ENCODE assay signal across 10 cellular contexts in the genomic region with DNA sequence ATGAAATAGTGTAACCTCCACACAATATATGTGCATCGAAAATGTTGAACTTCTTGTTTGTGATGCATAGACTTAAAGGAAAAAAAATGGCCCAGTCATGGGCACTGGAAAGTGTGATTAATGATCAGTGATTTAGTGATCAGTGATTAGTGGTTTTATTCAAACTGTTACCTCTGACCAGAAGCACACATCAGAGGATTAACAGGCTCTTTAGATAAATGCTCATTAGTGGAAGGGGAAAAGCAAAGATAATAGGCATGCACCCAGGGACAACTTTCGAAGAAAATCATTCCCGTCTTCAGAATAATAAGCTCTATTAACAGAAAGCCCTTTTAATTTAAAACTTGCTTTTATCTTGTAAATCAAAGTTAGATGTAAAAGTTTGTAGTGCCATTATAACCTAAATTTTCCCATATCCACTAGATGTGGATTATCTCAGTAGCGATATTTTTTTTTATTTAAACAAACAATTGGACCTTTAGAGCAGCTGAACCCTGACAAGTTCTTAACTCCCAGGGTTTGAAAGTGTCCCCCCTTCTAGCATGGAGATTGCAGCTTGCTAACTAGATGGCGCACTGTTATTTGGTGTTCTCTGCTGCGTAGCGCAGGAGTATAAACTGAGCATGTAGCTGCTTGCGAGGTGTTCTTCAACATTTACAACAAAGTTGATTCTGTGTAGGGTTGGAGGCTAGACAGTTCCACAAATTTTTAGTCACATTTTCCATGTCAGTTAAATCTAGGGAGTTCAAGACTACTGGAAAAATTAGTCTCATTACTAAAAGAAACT. TPM values are rescaled to one million over a fixed set of nuclear protein-coding genes. Genes with fewer than 3 reads are reported as not detected.
DNase-seq lines count a peak whose midpoint lies in the region; ATAC-seq and TF ChIP-seq lines count a peak whose summit lies in the region.
"Had no signal": no experiment of that assay in that cellular context is flagged by ENCODE, and none has a peak within 500 bp of the region (broad histone marks: within the 10 kb centered on the region; RNA-seq: fewer than 3 reads in every experiment).

A gene with protein sequence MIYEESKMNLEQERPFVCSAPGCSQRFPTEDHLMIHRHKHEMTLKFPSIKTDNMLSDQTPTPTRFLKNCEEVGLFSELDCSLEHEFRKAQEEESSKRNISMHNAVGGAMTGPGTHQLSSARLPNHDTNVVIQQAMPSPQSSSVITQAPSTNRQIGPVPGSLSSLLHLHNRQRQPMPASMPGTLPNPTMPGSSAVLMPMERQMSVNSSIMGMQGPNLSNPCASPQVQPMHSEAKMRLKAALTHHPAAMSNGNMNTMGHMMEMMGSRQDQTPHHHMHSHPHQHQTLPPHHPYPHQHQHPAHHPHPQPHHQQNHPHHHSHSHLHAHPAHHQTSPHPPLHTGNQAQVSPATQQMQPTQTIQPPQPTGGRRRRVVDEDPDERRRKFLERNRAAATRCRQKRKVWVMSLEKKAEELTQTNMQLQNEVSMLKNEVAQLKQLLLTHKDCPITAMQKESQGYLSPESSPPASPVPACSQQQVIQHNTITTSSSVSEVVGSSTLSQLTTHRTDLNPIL (plus strand): TSS at position 643 of the 787 bp plus-strand sequence. CDS start 397 bp downstream, outside the sequence.

- no peak for DNase-seq in Peyer's patch
- DNase-seq in glomerular visceral epithelial cell (ENCODE audit: extremely low spot score): peak; percentile 51
- DNase-seq in gastrocnemius medialis: peak in 1 of 2 donors; percentile 44
- no peak for DNase-seq in AML-193 (lab: John Stamatoyannopoulos, UW)
- DNase-seq in activated CD4-positive, alpha-beta T cell treated with anti-CD3 and anti-CD28 coated beads, Interleukin-2, amount 10 ng/mL, durations not matched to agents 7 days and 5 days: no peak
- DNase-seq in NCI-H2081 treated with DMSO at 0.1 percent for 48 hours (lab: John Stamatoyannopoulos, UW): no peak
- DNase-seq in foreskin melanocyte: no peak
- DNase-seq: T-helper 17 cell, transverse colon had no signal

- no peaks in the 10 kb centered on the region for H3K27me3 ChIP-seq in Peyer's patch
- no peaks in the 10 kb centered on the region for H3K27me3 ChIP-seq in gastrocnemius medialis

- CTCF ChIA-PET in activated CD4-positive, alpha-beta T cell treated with anti-CD3 and anti-CD28 coated beads, Interleukin-2, amount 10 ng/mL, durations not matched to agents 7 days and 5 days (lab: Charles Lee): no interaction called here

- H3K4me3 ChIP-seq in Peyer's patch (no peak within 1 kb of the TSS), gastrocnemius medialis (peak within 1 kb of the TSS; percentile 61 to 92 (median 72))

- H3K27ac Mint-ChIP-seq in activated CD4-positive, alpha-beta T cell treated with anti-CD3 and anti-CD28 coated beads, Interleukin-2, amount 10 ng/mL, durations not matched to agents 7 days and 5 days: no peak within 1 kb of the TSS
- H3K27ac Mint-ChIP-seq: T-helper 17 cell had no signal

- no peak for ATAC-seq in gastrocnemius medialis
- ATAC-seq: T-helper 17 cell had no signal

- in situ Hi-C loops in gastrocnemius medialis (cut with MboI; ENCODE audit: low sequenced_read_pairs in 4 of 4): loop anchor here in 1 of 4 donors (25.0 kb wide), 1 partner anchor 1225 kb away; the partner anchor contains the start of gene HOXA11

- H3K27me3 Mint-ChIP-seq in activated CD4-positive, alpha-beta T cell treated with anti-CD3 and anti-CD28 coated beads, Interleukin-2, amount 10 ng/mL, durations not matched to agents 7 days and 5 days: peaks cover 76% of the 10 kb centered on the region

- peak; percentile 11 for TF ChIP-seq CTCF in GM12873 (IDR thresholded peaks at IDR 0.05; ENCODE audit: insufficient read depth, low read depth, low read length, missing control alignments)
- TF ChIP-seq CTCF in Peyer's patch (IDR thresholded peaks at IDR 0.05): no peak
- peak in 2 of 5 experiments; percentile 26 to 42 for TF ChIP-seq CTCF in gastrocnemius medialis (IDR thresholded peaks at IDR 0.05 in 4 of 5, conservative IDR thresholded peaks at IDR 0.05 in 1 of 5)

- POLR2A ChIA-PET in activated CD4-positive, alpha-beta T cell treated with anti-CD3 and anti-CD28 coated beads, Interleukin-2, amount 10 ng/mL, durations not matched to agents 7 days and 5 days (lab: Charles Lee): no interaction called here

- TF ChIP-seq POLR2A in Peyer's patch (IDR thresholded peaks at IDR 0.05) (no peak), gastrocnemius medialis (IDR thresholded peaks at IDR 0.05) (no peak)

- intact Hi-C loops in gastrocnemius medialis (cut with DNase I; ENCODE audit: low total_unique reads): loop anchor here (5.0 to 10.0 kb wide), 3 partner anchors 113 to 1225 kb away; partner anchors contain the start of genes HIBADH and HOXA11

- H3K36me3 ChIP-seq in Peyer's patch (no peaks in the 10 kb centered on the region), gastrocnemius medialis (no peaks in the 10 kb centered on the region)
- H3K36me3 ChIP-seq: transverse colon had no signal

- H3K9me3 ChIP-seq in Peyer's patch (no peaks in the 10 kb centered on the region), gastrocnemius medialis (no peaks in the 10 kb centered on the region)
- H3K9me3 ChIP-seq: transverse colon had no signal

- no peaks in the 10 kb centered on the region for H3K36me3 Mint-ChIP-seq in activated CD4-positive, alpha-beta T cell treated with anti-CD3 and anti-CD28 coated beads, Interleukin-2, amount 10 ng/mL, durations not matched to agents 7 days and 5 days (ENCODE audit: low read depth)

- no peaks in the 10 kb centered on the region for H3K9me3 Mint-ChIP-seq in activated CD4-positive, alpha-beta T cell treated with anti-CD3 and anti-CD28 coated beads, Interleukin-2, amount 10 ng/mL, durations not matched to agents 7 days and 5 days

- no peak within 1 kb of the TSS for H3K4me3 Mint-ChIP-seq in activated CD4-positive, alpha-beta T cell treated with anti-CD3 and anti-CD28 coated beads, Interleukin-2, amount 10 ng/mL, durations not matched to agents 7 days and 5 days

- peaks cover 0 to 17% (median 7%) of the 10 kb centered on the region in 4 donors for H3K4me1 ChIP-seq in Peyer's patch
- peaks cover 17 to 34% of the 10 kb centered on the region in 2 donors for H3K4me1 ChIP-seq in gastrocnemius medialis

- no peak within 1 kb of the TSS for H3K27ac ChIP-seq in Peyer's patch
- H3K27ac ChIP-seq in gastrocnemius medialis: peak within 1 kb of the TSS; percentile 17 to 98 (median 94)

- peaks cover 25% of the 10 kb centered on the region for H3K4me1 Mint-ChIP-seq in activated CD4-positive, alpha-beta T cell treated with anti-CD3 and anti-CD28 coated beads, Interleukin-2, amount 10 ng/mL, durations not matched to agents 7 days and 5 days

RNA-seq across cellular contexts. Expression of the gene that starts here (rescaled TPM):
- total RNA-seq in Peyer's patch (10 to 100 TPM in 3 of 4 donors, under 1 TPM in 1; 0.88 to 31.4 (median 15.9) TPM), gastrocnemius medialis (10 to 100 TPM in 1 of 4 donors, 1 to 10 TPM in 2, under 1 TPM in 1; 0.90 to 10.1 (median 4.9) TPM)
- total RNA-seq in activated CD4-positive, alpha-beta T cell treated with anti-CD3 and anti-CD28 coated beads, Interleukin-2, amount 10 ng/mL, durations not matched to agents 7 days and 5 days: not detected

Comparison
In these comparisons a context has a peak if more than half of its experiments do, and no peak if none do; other contexts are left out.
1. H3K27ac ChIP-seq: peak in gastrocnemius medialis (4 of 4); none in Peyer's patch (0 of 4).
2. H3K4me3 ChIP-seq: peak in gastrocnemius medialis (4 of 4); none in Peyer's patch (0 of 4).